Comparison of ENCODE assay signal across 2 cellular contexts in the genomic region with DNA sequence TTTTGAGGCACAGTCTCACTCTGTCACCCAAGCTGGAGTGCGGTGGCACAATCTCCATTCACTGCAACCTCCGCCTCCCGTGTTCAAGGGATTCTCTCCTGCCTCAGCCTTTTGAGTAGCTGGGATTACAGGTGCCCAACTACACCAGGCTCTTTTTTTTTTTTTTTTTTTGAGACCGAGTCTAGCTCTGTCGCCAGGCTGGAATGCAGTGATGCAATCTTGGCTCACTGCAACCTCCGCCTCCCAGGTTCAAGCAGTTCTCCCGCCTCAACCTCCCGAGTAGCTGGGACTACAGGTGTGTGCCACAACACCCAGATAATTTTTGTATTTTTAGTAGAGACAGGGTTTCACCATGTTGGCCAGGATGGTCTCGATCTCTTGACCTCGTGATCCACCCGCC.
TF ChIP-seq lines count a peak whose summit lies in the region.
"Not testable (repeated sequence)": the region's sequence is repeated elsewhere in the genome, so short reads cannot be mapped to it uniquely, and the experiment has no call there.

No MANE protein-coding gene starts in this region.

TF ChIP-seq in K562, 482 proteins besides CTCF, POLR2A, EP300 and RAD21:
- TF ChIP-seq, protein P1, sequence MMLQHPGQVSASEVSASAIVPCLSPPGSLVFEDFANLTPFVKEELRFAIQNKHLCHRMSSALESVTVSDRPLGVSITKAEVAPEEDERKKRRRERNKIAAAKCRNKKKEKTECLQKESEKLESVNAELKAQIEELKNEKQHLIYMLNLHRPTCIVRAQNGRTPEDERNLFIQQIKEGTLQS (IDR thresholded peaks at IDR 0.05), result peak; percentile 23; the same call in 1 of the 2 replicates
- TF ChIP-seq, protein P1 (CRISPR knock-in tag; conservative IDR thresholded peaks at IDR 0.05), result not testable (repeated sequence)

TF ChIP-seq in liver, 16 proteins besides CTCF, POLR2A, EP300 and RAD21:
- TF ChIP-seq, protein P1 (IDR thresholded peaks at IDR 0.05), result peak; percentile 54
